In genomic region chrX:151713859-151714258, GRCh38 we compare ENCODE assay signal across 10 cellular contexts. TPM values are rescaled to one million over a fixed set of nuclear protein-coding genes. Genes with fewer than 3 reads are reported as not detected.
DNase-seq lines count a peak whose midpoint lies in the region; ATAC-seq and TF ChIP-seq lines count a peak whose summit lies in the region.
"Had no signal": no experiment of that assay in that cellular context is flagged by ENCODE, and none has a peak within 500 bp of the region (broad histone marks: within the 10 kb centered on the region; RNA-seq: fewer than 3 reads in every experiment).

No MANE protein-coding gene starts in this region.

- ATAC-seq in GM21360 (IDR thresholded peaks at IDR 0.05; ENCODE audit: unreplicated experiment) (peak; percentile 66), RWPE2 (ENCODE audit: low read depth) (0 out of 3 replicates have a peak, but pooled peaks have one; percentile 35), HG02623 (IDR thresholded peaks at IDR 0.05; ENCODE audit: unreplicated experiment) (no peak), sciatic nerve (no peak), HG03159 (IDR thresholded peaks at IDR 0.05; ENCODE audit: unreplicated experiment) (no peak)

- H3K9me2 ChIP-seq in hepatocyte (replicated peaks; ENCODE audit: insufficient read depth): no peaks in the 10 kb centered on the region

- WGBS in hepatocyte (ENCODE audit: low lambda C conversion rate, missing lambda C conversion rate): 58% methylated on average over 4 of the region's 4 CpGs

- H4K20me1 ChIP-seq in hepatocyte (ENCODE audit: insufficient read depth, poor library complexity, severe bottlenecking): no peaks in the 10 kb centered on the region

- H3K27me3 ChIP-seq in RWPE2 (ENCODE audit: insufficient read depth, poor library complexity, severe bottlenecking) (no peaks in the 10 kb centered on the region), hepatocyte (no peaks in the 10 kb centered on the region)

- H3K36me3 ChIP-seq in RWPE2 (ENCODE audit: low read depth) (no peaks in the 10 kb centered on the region), hepatocyte (replicated peaks; ENCODE audit: insufficient read depth, low read depth) (no peaks in the 10 kb centered on the region)

- no peak overlapping the region for H3K4me2 ChIP-seq in hepatocyte

- intact Hi-C loops in sciatic nerve (cut with DNase I): no loop called here

- H3K4me1 ChIP-seq in RWPE2 (ENCODE audit: insufficient read depth, poor library complexity, severe bottlenecking): no peaks in the 10 kb centered on the region
- H3K4me1 ChIP-seq in hepatocyte (ENCODE audit: insufficient read depth): no peaks in the 10 kb centered on the region

- H3K79me2 ChIP-seq in hepatocyte: no peaks in the 10 kb centered on the region

- peak; percentile 37 for DNase-seq in DMS53 (lab: John Stamatoyannopoulos, UW)
- no peak for DNase-seq in RWPE2 (ENCODE audit: low spot score)
- peak; percentile 29 for DNase-seq in hepatocyte (ENCODE audit: low spot score)
- DNase-seq in COR-L47 (lab: John Stamatoyannopoulos, UW): no peak
- no peak for DNase-seq in sciatic nerve (ENCODE audit: low spot score)

- H3K27ac ChIP-seq in RWPE2 (ENCODE audit: poor library complexity, severe bottlenecking): no peak overlapping the region
- no peak overlapping the region for H3K27ac ChIP-seq in hepatocyte

- H3K4me3 ChIP-seq in RWPE2 (ENCODE audit: severe bottlenecking) (no peak overlapping the region), hepatocyte (no peak overlapping the region)
- H3K4me3 ChIP-seq: lung had no signal

- TF ChIP-seq CTCF in RWPE2 (IDR thresholded peaks at IDR 0.05; ENCODE audit: poor library complexity, severe bottlenecking): peak; percentile 39
- TF ChIP-seq CTCF in hepatocyte (IDR thresholded peaks at IDR 0.05; ENCODE audit: poor library complexity): no peak

- no peak overlapping the region for H2AFZ ChIP-seq in hepatocyte

- H3K9me3 ChIP-seq in RWPE2 (ENCODE audit: severe bottlenecking): no peaks in the 10 kb centered on the region
- no peaks in the 10 kb centered on the region for H3K9me3 ChIP-seq in hepatocyte (ENCODE audit: low read depth)

RNA-seq across cellular contexts. Expression of gene FATE1, which starts 2.0 kb away (rescaled TPM):
- total RNA-seq in hepatocyte (not detected in 2 replicates), sciatic nerve (0.36 TPM)
- not detected in 2 replicates for polyA plus RNA-seq in hepatocyte
- total RNA-seq: temporal lobe had no signal

RNA-seq across cellular contexts. Expression of gene PRRG3, which starts 18.6 kb away (rescaled TPM):
- 0.17 and 0.20 TPM in 2 replicates for total RNA-seq in hepatocyte
- polyA plus RNA-seq in hepatocyte: 0.22 and 0.36 TPM in 2 replicates
- total RNA-seq in sciatic nerve: 64.3 TPM

RNA-seq across cellular contexts. Expression of gene CNGA2, which starts 20.7 kb away (rescaled TPM):
- not detected in 2 replicates for total RNA-seq in hepatocyte
- not detected in 2 replicates for polyA plus RNA-seq in hepatocyte
- total RNA-seq in sciatic nerve: not detected
- total RNA-seq: lung, temporal lobe had no signal
- polyA plus RNA-seq: lung had no signal

Comparison
In these comparisons a context has a peak if more than half of its experiments do, and no peak if none do; other contexts are left out.
1. DNase-seq: peak in DMS53 (single experiment) and hepatocyte (single experiment); none in RWPE2 (single experiment), COR-L47 (single experiment) and sciatic nerve (single experiment).
2. ATAC-seq: peak in GM21360 (single experiment) and RWPE2 (single experiment); none in HG02623 (single experiment), sciatic nerve (single experiment) and HG03159 (single experiment).
3. RNA of gene PRRG3, which starts 18.6 kb away (total RNA-seq): 64.3 TPM in sciatic nerve (single experiment); 0.17 to 0.20 TPM in hepatocyte; every median in the first group is over 10 times any median in the second.